Comparison of ENCODE assay signal across 1 cellular context in genomic region chr4:113243312-113243711, GRCh38.
TF ChIP-seq lines count a peak whose summit lies in the region.

No MANE protein-coding gene starts in this region.

TF ChIP-seq in WTC11, 78 proteins besides CTCF, POLR2A, EP300 and RAD21 (continued from another document):
- TF ChIP-seq ZNF532 (CRISPR knock-in tag; IDR thresholded peaks at IDR 0.05; ENCODE audit: borderline replicate concordance) (no peak), IRF1 (CRISPR knock-in tag; IDR thresholded peaks at IDR 0.05) (no peak), ZNF416 (CRISPR knock-in tag; IDR thresholded peaks at IDR 0.05) (no peak), NR2C2 (CRISPR knock-in tag; IDR thresholded peaks at IDR 0.05) (no peak), ATF1 (CRISPR knock-in tag; IDR thresholded peaks at IDR 0.05) (no peak), IRF2 (CRISPR knock-in tag; IDR thresholded peaks at IDR 0.05; ENCODE audit: borderline replicate concordance, low read depth) (no peak), ZNF281 (CRISPR knock-in tag; IDR thresholded peaks at IDR 0.05) (no peak), GRHL2 (CRISPR knock-in tag; IDR thresholded peaks at IDR 0.05; ENCODE audit: insufficient replicate concordance, severe bottlenecking) (no peak), CREB1 (CRISPR knock-in tag; IDR thresholded peaks at IDR 0.05) (no peak), ZBTB21 (CRISPR knock-in tag; IDR thresholded peaks at IDR 0.05; ENCODE audit: borderline replicate concordance) (no peak), JUN (CRISPR knock-in tag; IDR thresholded peaks at IDR 0.05) (no peak), MYBL2 (CRISPR knock-in tag; IDR thresholded peaks at IDR 0.05) (no peak)
- TF ChIP-seq, protein P1, sequence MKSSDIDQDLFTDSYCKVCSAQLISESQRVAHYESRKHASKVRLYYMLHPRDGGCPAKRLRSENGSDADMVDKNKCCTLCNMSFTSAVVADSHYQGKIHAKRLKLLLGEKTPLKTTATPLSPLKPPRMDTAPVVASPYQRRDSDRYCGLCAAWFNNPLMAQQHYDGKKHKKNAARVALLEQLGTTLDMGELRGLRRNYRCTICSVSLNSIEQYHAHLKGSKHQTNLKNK (CRISPR knock-in tag; IDR thresholded peaks at IDR 0.05): no peak
- TF ChIP-seq, protein P2, sequence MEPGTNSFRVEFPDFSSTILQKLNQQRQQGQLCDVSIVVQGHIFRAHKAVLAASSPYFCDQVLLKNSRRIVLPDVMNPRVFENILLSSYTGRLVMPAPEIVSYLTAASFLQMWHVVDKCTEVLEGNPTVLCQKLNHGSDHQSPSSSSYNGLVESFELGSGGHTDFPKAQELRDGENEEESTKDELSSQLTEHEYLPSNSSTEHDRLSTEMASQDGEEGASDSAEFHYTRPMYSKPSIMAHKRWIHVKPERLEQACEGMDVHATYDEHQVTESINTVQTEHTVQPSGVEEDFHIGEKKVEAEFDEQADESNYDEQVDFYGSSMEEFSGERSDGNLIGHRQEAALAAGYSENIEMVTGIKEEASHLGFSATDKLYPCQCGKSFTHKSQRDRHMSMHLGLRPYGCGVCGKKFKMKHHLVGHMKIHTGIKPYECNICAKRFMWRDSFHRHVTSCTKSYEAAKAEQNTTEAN (CRISPR knock-in tag; IDR thresholded peaks at IDR 0.05): no peak
